In genomic region chr3:73550011-73550410, GRCh38 we compare ENCODE assay signal across 21 cellular contexts.
"Had no signal": no experiment of that assay in that cellular context is flagged by ENCODE, and none has a peak within 500 bp of the region (broad histone marks: within the 10 kb centered on the region; RNA-seq: fewer than 3 reads in every experiment).

No MANE protein-coding gene starts in this region.

- H3K4me3 ChIP-seq: coronary artery, gastroesophageal sphincter, hepatocyte, psoas muscle, right atrium auricular region, spleen, stomach had no signal

- H3K4me1 ChIP-seq: spleen had no signal

- DNase-seq: central memory CD4-positive, alpha-beta T cell; effector memory CD4-positive, alpha-beta T cell; foreskin fibroblast; head of caudate nucleus; kidney; mesendoderm; naive B cell; nephron progenitor cell; psoas muscle; spleen; stimulated activated CD4-positive, alpha-beta T cell treated with anti-CD3 and anti-CD28 coated beads, Interleukin-15, amount 100 ng/mL, for 24 hours; stimulated activated CD4-positive, alpha-beta T cell treated with anti-CD3 and anti-CD28 coated beads, Interleukin-1b, Interleukin-23, amount 100 ng/mL, for 48 hours; stimulated activated CD4-positive, alpha-beta T cell treated with anti-CD3 and anti-CD28 coated beads, Interleukin-4, amount 100 ng/mL, for 24 hours; stimulated activated naive CD4-positive, alpha-beta T cell; stomach; trophoblast cell had no signal

- ATAC-seq: esophagus mucosa, gastroesophageal sphincter, psoas muscle had no signal

- H3K27me3 ChIP-seq: gastroesophageal sphincter, hepatocyte, right atrium auricular region, spleen, stomach had no signal

- H3K4me1 Mint-ChIP-seq: naive B cell had no signal

- H3K27ac Mint-ChIP-seq: naive B cell, nephron progenitor cell had no signal

- H3K4me3 Mint-ChIP-seq: naive B cell, nephron progenitor cell had no signal

- H3K9me3 ChIP-seq: gastroesophageal sphincter, psoas muscle, right atrium auricular region, spleen, stomach had no signal

- H3K36me3 ChIP-seq: gastroesophageal sphincter, right atrium auricular region, spleen, stomach had no signal

- H3K36me3 Mint-ChIP-seq: naive B cell had no signal
